Comparison of ENCODE assay signal across 1 cellular context in genomic region chr3:148999806-149000205, GRCh38.
TF ChIP-seq lines count a peak whose summit lies in the region.

No MANE protein-coding gene starts in this region.

TF ChIP-seq in IMR-90, 13 proteins besides CTCF, POLR2A, EP300 and RAD21 (continued from another document):
- no peak for TF ChIP-seq MXI1 (IDR thresholded peaks at IDR 0.05; ENCODE audit: borderline replicate concordance, low read depth, low read length)
- no peak for TF ChIP-seq RCOR1 (IDR thresholded peaks at IDR 0.05; ENCODE audit: insufficient replicate concordance, low read length)
- TF ChIP-seq NFE2L2 (IDR thresholded peaks at IDR 0.05; ENCODE audit: low read depth, low read length), result no peak
- TF ChIP-seq CEBPB (IDR thresholded peaks at IDR 0.05; ENCODE audit: low read depth, low read length), result no peak
- TF ChIP-seq MAZ (IDR thresholded peaks at IDR 0.05; ENCODE audit: borderline replicate concordance, low read depth, low read length), result no peak
